In the genomic region with DNA sequence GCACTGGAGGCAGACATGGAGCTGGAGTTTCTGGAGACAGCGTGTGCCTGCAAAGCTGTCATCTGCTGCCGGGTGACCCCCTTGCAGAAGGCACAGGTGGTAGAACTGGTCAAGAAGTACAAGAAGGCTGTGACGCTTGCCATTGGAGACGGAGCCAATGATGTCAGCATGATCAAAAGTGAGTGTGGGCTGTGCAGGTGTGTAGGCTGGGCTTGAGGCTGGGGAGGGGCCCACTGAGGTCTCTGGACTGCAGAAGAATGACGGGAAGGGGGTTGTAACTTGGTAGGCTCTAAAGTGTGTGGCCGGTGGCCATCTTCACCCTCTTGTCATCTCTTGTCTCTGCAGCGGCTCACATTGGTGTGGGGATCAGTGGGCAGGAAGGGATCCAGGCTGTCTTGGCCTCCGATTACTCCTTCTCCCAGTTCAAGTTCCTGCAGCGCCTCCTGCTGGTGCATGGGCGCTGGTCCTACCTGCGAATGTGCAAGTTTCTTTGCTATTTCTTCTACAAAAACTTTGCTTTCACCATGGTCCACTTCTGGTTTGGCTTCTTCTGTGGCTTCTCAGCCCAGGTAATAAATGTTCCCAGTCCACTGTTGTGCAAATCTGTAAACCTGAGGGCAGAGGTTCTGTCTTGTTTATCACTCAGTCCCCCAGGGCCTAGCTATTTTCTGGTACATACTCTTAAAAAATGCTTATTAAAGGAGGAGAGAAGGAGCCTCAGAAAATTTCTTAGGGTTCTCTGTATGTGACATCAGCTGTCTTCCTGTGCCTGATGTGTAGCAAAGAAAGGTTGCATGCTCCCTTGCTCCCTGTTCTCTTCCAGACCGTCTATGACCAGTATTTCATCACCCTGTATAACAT, we compare ENCODE assay signal across 9 cellular contexts. TPM values are rescaled to one million over a fixed set of nuclear protein-coding genes. Genes with fewer than 3 reads are reported as not detected.
DNase-seq lines count a peak whose midpoint lies in the region; ATAC-seq and TF ChIP-seq lines count a peak whose summit lies in the region.
"Had no signal": no experiment of that assay in that cellular context is flagged by ENCODE, and none has a peak within 500 bp of the region (broad histone marks: within the 10 kb centered on the region; RNA-seq: fewer than 3 reads in every experiment).

No MANE protein-coding gene starts in this region.

- ATAC-seq in PC-3, result 0 out of 2 replicates have a peak, but pooled peaks have one; percentile 17
- ATAC-seq in Right ventricle myocardium superior (ENCODE audit: poor library complexity), result no peak
- no peak for ATAC-seq in GM19397 (IDR thresholded peaks at IDR 0.05; ENCODE audit: unreplicated experiment)
- ATAC-seq in GM21367 (IDR thresholded peaks at IDR 0.05; ENCODE audit: unreplicated experiment), result no peak
- no peak for ATAC-seq in HG03439 (IDR thresholded peaks at IDR 0.05; ENCODE audit: unreplicated experiment)

- BruUV-seq in PC-3 (replicated peaks; lab: Mats Ljungman, UMichigan), result TSS peak; percentile 25

- H3K36me3 ChIP-seq in PC-3 (ENCODE audit: low read depth, low read length), result peaks cover 16% of the 10 kb centered on the region

- H3K4me1 ChIP-seq in PC-3 (ENCODE audit: insufficient read depth, low read length), result 0 out of 2 replicates have a peak, but pooled peaks cover 4% of the 10 kb centered on the region
- H3K4me1 ChIP-seq: SJSA1 had no signal

- CTCF ChIA-PET in GM10248 (lab: Yijun Ruan, JAX) (interaction anchor here (0.7 to 13.8 kb wide), 12 partner anchors 10 to 146 kb away, joined by 3 to 211 read pairs (median 4); partner anchors contain the start of gene ATP8B2), PC-3 (lab: Charles Lee) (interaction anchor here (1.0 kb wide), 1 partner anchor 19 kb away, joined by 3 read pairs; no protein-coding TSS in a partner anchor)

- H3K27me3 ChIP-seq in PC-3 (ENCODE audit: low read length), result no peaks in the 10 kb centered on the region
- H3K27me3 ChIP-seq: SJSA1 had no signal

- H3K9me3 ChIP-seq in PC-3 (ENCODE audit: low read length), result no peaks in the 10 kb centered on the region
- H3K9me3 ChIP-seq: SJSA1 had no signal

- no peak overlapping the region for H3K27ac ChIP-seq in PC-3 (ENCODE audit: low read length)
- H3K27ac ChIP-seq: SJSA1 had no signal

- H4K20me1 ChIP-seq in PC-3 (ENCODE audit: low read length), result no peaks in the 10 kb centered on the region

- H3K9me2 ChIP-seq in PC-3 (replicated peaks; ENCODE audit: low read length), result no peaks in the 10 kb centered on the region

- DNase-seq in GM10248 (ENCODE audit: extremely low spot score) (no peak), PC-3 (peak; percentile 67), Right ventricle myocardium superior (peak; percentile 55)
- peak; percentile 54 to 67 for DNase-seq in activated T-helper 1 cell treated with anti-CD3 and anti-CD28 coated beads, Interleukin-2, amount 50 U/mL, for 16 hours (ENCODE audit: low read depth in 1 of 2, low spot score in 1 of 2)
- peak; percentile 65 for DNase-seq in stimulated activated CD4-positive, alpha-beta T cell treated with anti-CD3 and anti-CD28 coated beads, Interleukin-2, amount 100 ng/mL, for 4 hours (ENCODE audit: low read depth)

- H3K79me2 ChIP-seq in PC-3 (ENCODE audit: low read length), result no peaks in the 10 kb centered on the region

- H3F3A ChIP-seq in PC-3 (ENCODE audit: low read length, unreplicated experiment), result no peaks in the 10 kb centered on the region

- no peak overlapping the region for H3K4me3 ChIP-seq in PC-3 (ENCODE audit: low read length)
- H3K4me3 ChIP-seq: SJSA1 had no signal

- no peak overlapping the region for H3K9ac ChIP-seq in PC-3 (ENCODE audit: low read length)

- intact Hi-C loops in PC-3 (cut with micrococcal nuclease), result no loop called here
- intact Hi-C loops in Right ventricle myocardium superior (cut with DNase I), result no loop called here

- POLR2A ChIA-PET in GM10248 (lab: Yijun Ruan, JAX), result no interaction called here
- POLR2A ChIA-PET in PC-3 (lab: Charles Lee; ENCODE audit: unreplicated experiment), result no interaction called here

- H2AFZ ChIP-seq in PC-3 (ENCODE audit: low read length), result no peak overlapping the region

- no peak overlapping the region for H3K4me2 ChIP-seq in PC-3 (ENCODE audit: low read length)

- TF ChIP-seq CTCF in GM10248 (IDR thresholded peaks at IDR 0.05; ENCODE audit: control extremely low read depth, extremely low read depth, low read depth, missing control alignments), result peak; percentile 53
- peak; percentile 87 for TF ChIP-seq CTCF in PC-3 (conservative IDR thresholded peaks at IDR 0.05; ENCODE audit: low read depth, low read length)

RNA-seq across cellular contexts. Expression of gene ATP8B2, which starts 19.9 kb away (rescaled TPM):
- 25.7 and 36.3 TPM in 2 replicates for total RNA-seq in PC-3 (2014; rRNA removed)
- total RNA-seq in Right ventricle myocardium superior, result 11.0 TPM

RNA-seq across cellular contexts. Expression of gene AQP10, which starts 24.3 kb away (rescaled TPM):
- total RNA-seq in PC-3 (2014; rRNA removed) (not detected in 2 replicates), Right ventricle myocardium superior (0.08 TPM)
- total RNA-seq: SJSA1 had no signal

RNA-seq across cellular contexts. Expression of gene IL6R, which starts 59.9 kb away (rescaled TPM):
- total RNA-seq in PC-3 (2014; rRNA removed) (16.1 and 43.3 TPM in 2 replicates), Right ventricle myocardium superior (10.3 TPM)
